8 cellular contexts compared by ENCODE assay signal in the genomic region with DNA sequence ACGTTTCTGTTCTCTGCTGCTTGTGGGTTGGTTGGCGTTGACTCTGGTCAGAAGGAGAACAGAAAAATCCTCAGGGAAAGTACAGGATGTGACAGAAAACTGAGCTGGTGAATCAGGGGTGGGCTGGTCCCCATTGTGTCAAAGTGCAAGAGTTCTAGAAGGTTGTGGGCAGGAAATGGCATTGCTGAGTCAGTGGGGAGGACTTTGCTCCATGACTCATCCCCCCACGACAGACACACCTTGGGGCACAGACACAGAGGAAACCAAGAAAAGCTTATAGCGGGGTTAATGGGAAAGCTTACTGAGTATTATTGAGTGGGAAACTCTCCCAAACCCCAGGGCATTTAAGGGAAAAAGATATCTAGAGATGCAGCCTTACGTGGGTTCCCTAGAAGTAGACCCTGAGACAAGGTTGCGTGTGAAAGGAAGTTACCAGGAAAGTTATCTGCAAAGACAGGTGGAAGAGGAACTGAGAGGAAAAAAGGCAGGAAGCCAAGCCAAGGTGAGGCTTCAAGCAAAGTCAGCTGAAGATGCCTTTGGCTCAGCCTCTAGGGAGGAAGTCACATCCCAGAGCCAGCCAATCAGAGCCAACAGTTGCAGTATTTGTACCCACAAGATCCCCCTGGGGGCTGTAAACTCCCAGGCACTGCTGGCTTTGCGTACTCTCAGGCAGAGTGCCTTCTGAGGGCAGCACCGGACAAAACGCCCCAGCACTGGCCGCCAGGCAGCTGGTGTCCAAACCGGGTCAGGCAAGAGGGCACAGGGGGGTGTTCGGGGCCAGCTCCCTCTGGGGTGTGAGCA.
DNase-seq lines count a peak whose midpoint lies in the region; ATAC-seq and TF ChIP-seq lines count a peak whose summit lies in the region.

No MANE protein-coding gene starts in this region.

- intact Hi-C loops in stomach (cut with DNase I; ENCODE audit: low total_unique reads) = no loop called here
- intact Hi-C loops in uterus (cut with DNase I; ENCODE audit: low total_unique reads) = no loop called here
- intact Hi-C loops in upper lobe of right lung (cut with DNase I) = no loop called here

- H3K27ac ChIP-seq in stomach = peak overlapping the region in 3 of 5 donors; percentile 72 to 84 (median 76)
- no peak overlapping the region for H3K27ac ChIP-seq in uterus
- no peak overlapping the region for H3K27ac ChIP-seq in upper lobe of right lung

- H3K36me3 ChIP-seq in kidney epithelial cell (ENCODE audit: control insufficient read depth, insufficient read depth, low read length) = no peaks in the 10 kb centered on the region
- H3K36me3 ChIP-seq in stomach = no peaks in the 10 kb centered on the region
- H3K36me3 ChIP-seq in uterus = no peaks in the 10 kb centered on the region
- H3K36me3 ChIP-seq in upper lobe of right lung = no peaks in the 10 kb centered on the region

- H3K4me3 ChIP-seq in kidney epithelial cell (ENCODE audit: low read depth, low read length) (no peak overlapping the region), stomach (no peak overlapping the region), uterus (no peak overlapping the region), upper lobe of right lung (no peak overlapping the region)

- DNase-seq in AG08396 (ENCODE audit: low spot score) = peak; percentile 76
- peak; percentile 87 for DNase-seq in HT-29 (ENCODE audit: low spot score)
- DNase-seq in activated T-cell treated with anti-CD3 and anti-CD28 coated beads for 48 hours (ENCODE audit: low read depth) = peak; percentile 63
- DNase-seq in kidney epithelial cell (ENCODE audit: low read depth) = peak; percentile 93
- peak; percentile 49 for DNase-seq in stomach
- DNase-seq in uterus = no peak
- DNase-seq in upper lobe of right lung = no peak

- H3K27me3 ChIP-seq in kidney epithelial cell (ENCODE audit: control insufficient read depth, insufficient read depth, low read length) (no peaks in the 10 kb centered on the region), stomach (peaks cover 0 to 67% (median 11%) of the 10 kb centered on the region in 3 donors), uterus (no peaks in the 10 kb centered on the region), upper lobe of right lung (peaks cover 6% of the 10 kb centered on the region)

- H3K9me3 ChIP-seq in stomach = peaks cover 0 to 8% (median 0%) of the 10 kb centered on the region in 4 donors
- no peaks in the 10 kb centered on the region for H3K9me3 ChIP-seq in uterus
- no peaks in the 10 kb centered on the region for H3K9me3 ChIP-seq in upper lobe of right lung

- no peak for TF ChIP-seq EP300 in stomach (IDR thresholded peaks at IDR 0.05)

- ATAC-seq in GM19438 (IDR thresholded peaks at IDR 0.05; ENCODE audit: low read depth, unreplicated experiment) (peak; percentile 69), upper lobe of right lung (no peak)

- TF ChIP-seq CTCF in kidney epithelial cell (IDR thresholded peaks at IDR 0.05; ENCODE audit: insufficient read depth, low read length, poor library complexity, severe bottlenecking) (no peak), stomach (IDR thresholded peaks at IDR 0.05) (no peak), uterus (IDR thresholded peaks at IDR 0.05) (no peak), upper lobe of right lung (IDR thresholded peaks at IDR 0.05) (no peak)

- TF ChIP-seq POLR2A in stomach (IDR thresholded peaks at IDR 0.05) (no peak), uterus (IDR thresholded peaks at IDR 0.05) (no peak)

- WGBS in stomach, 5 donors = 56 to 62% (median 60%) methylated on average over 12 of the region's 12 CpGs

- H3K4me1 ChIP-seq in stomach (peaks cover 0 to 20% (median 4%) of the 10 kb centered on the region in 4 donors), uterus (no peaks in the 10 kb centered on the region), upper lobe of right lung (peaks cover 4% of the 10 kb centered on the region)

Comparison
In these comparisons a context has a peak if more than half of its experiments do, and no peak if none do; other contexts are left out.
1. DNase-seq: peak in AG08396 (single experiment), HT-29 (single experiment), activated T-cell treated with anti-CD3 and anti-CD28 coated beads for 48 hours (single experiment), kidney epithelial cell (single experiment) and stomach (single experiment); none in uterus (0 of 2) and upper lobe of right lung (single experiment).
2. H3K27ac ChIP-seq: peak in stomach (3 of 5); none in uterus (0 of 2) and upper lobe of right lung (single experiment).